ENCODE assay signal across 1 cellular context in the genomic region with DNA sequence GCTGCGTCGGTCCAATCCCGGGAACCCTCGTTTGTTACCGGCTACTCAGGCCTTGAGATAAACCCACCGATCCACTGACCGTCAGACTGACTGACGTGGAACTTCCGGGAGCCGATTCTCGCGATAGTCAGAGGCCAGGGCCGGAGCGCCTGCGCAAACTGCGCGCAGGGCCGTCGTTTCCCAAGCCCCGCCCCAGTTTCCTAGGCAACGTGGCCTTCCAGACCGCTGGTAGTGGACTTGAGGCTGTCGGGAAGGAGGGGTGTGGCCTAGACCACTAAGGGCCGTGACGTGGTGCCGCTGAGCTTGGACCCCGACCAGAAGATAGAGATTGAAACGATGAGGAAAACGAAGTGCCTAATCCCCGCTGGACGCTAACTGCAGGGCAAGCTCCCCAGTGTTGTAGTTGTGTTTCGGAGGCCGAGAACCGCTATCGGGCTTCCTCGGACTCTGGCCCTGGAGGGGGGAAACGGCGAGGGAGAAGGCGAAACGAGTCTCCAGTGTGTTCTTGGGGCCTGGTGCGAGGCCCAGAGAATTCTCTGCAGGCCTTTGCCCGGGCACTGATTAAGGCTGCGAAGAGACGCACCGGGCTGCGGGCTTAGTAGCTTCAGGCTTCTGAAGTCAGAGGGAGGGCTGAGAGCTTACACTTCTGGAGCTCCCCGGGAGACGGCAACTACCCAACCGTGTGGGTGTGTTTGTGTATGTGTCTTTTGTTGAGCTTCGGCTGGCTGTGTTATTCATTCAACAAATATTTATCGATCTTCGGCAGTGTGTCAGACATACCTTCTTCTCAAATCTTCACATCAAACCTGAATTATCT.
TF ChIP-seq lines count a peak whose summit lies in the region.

Gene COPB2 (minus strand): TSS at position 96 of the 817 bp plus-strand sequence. CDS start 97 bp downstream, outside the sequence.

TF ChIP-seq in K562, 482 proteins besides CTCF, POLR2A, EP300 and RAD21 (continued from another document and continues in another):
- no peak for TF ChIP-seq ZNF592 (IDR thresholded peaks at IDR 0.05)
- peak; percentile 50; the same call in 1 of the 2 replicates for TF ChIP-seq HCFC1 (IDR thresholded peaks at IDR 0.05; ENCODE audit: low read depth, low read length)
- TF ChIP-seq, protein P1, sequence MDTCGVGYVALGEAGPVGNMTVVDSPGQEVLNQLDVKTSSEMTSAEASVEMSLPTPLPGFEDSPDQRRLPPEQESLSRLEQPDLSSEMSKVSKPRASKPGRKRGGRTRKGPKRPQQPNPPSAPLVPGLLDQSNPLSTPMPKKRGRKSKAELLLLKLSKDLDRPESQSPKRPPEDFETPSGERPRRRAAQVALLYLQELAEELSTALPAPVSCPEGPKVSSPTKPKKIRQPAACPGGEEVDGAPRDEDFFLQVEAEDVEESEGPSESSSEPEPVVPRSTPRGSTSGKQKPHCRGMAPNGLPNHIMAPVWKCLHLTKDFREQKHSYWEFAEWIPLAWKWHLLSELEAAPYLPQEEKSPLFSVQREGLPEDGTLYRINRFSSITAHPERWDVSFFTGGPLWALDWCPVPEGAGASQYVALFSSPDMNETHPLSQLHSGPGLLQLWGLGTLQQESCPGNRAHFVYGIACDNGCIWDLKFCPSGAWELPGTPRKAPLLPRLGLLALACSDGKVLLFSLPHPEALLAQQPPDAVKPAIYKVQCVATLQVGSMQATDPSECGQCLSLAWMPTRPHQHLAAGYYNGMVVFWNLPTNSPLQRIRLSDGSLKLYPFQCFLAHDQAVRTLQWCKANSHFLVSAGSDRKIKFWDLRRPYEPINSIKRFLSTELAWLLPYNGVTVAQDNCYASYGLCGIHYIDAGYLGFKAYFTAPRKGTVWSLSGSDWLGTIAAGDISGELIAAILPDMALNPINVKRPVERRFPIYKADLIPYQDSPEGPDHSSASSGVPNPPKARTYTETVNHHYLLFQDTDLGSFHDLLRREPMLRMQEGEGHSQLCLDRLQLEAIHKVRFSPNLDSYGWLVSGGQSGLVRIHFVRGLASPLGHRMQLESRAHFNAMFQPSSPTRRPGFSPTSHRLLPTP (IDR thresholded peaks at IDR 0.05; ENCODE audit: borderline replicate concordance, extremely low read depth, insufficient read length): no peak
- no peak for TF ChIP-seq POLR3G (IDR thresholded peaks at IDR 0.05; ENCODE audit: extremely low read depth, insufficient read length, insufficient replicate concordance)
- peak; percentile 90 for TF ChIP-seq L3MBTL2 (IDR thresholded peaks at IDR 0.05)
- no peak for TF ChIP-seq PHF21A (IDR thresholded peaks at IDR 0.05; ENCODE audit: borderline replicate concordance, low read depth)
- TF ChIP-seq, protein P2, sequence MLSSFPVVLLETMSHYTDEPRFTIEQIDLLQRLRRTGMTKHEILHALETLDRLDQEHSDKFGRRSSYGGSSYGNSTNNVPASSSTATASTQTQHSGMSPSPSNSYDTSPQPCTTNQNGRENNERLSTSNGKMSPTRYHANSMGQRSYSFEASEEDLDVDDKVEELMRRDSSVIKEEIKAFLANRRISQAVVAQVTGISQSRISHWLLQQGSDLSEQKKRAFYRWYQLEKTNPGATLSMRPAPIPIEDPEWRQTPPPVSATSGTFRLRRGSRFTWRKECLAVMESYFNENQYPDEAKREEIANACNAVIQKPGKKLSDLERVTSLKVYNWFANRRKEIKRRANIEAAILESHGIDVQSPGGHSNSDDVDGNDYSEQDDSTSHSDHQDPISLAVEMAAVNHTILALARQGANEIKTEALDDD (IDR thresholded peaks at IDR 0.05): peak; percentile 65
- TF ChIP-seq SIN3B (IDR thresholded peaks at IDR 0.05; ENCODE audit: low read depth): no peak
- no peak for TF ChIP-seq THRA (IDR thresholded peaks at IDR 0.05)
- no peak for TF ChIP-seq MXD1 (CRISPR knock-in tag; IDR thresholded peaks at IDR 0.05; ENCODE audit: borderline replicate concordance, poor library complexity, severe bottlenecking)
- TF ChIP-seq TSC22D4 (tag; IDR thresholded peaks at IDR 0.05): no peak
- no peak for TF ChIP-seq SLC30A9 (CRISPR knock-in tag; IDR thresholded peaks at IDR 0.05)
- TF ChIP-seq, protein P3, sequence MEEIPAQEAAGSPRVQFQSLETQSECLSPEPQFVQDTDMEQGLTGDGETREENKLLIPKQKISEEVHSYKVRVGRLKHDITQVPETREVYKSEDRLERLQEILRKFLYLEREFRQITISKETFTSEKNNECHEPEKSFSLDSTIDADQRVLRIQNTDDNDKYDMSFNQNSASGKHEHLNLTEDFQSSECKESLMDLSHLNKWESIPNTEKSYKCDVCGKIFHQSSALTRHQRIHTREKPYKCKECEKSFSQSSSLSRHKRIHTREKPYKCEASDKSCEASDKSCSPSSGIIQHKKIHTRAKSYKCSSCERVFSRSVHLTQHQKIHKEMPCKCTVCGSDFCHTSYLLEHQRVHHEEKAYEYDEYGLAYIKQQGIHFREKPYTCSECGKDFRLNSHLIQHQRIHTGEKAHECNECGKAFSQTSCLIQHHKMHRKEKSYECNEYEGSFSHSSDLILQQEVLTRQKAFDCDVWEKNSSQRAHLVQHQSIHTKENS (CRISPR knock-in tag; IDR thresholded peaks at IDR 0.05): no peak
- TF ChIP-seq ZNF431 (CRISPR knock-in tag; IDR thresholded peaks at IDR 0.05): peak; percentile 36; the same call in 1 of the 2 replicates
- TF ChIP-seq ZNF407 (IDR thresholded peaks at IDR 0.05; ENCODE audit: low read depth): no peak
- TF ChIP-seq HMG20B (CRISPR knock-in tag; IDR thresholded peaks at IDR 0.05): no peak
- TF ChIP-seq PTRF (tag; IDR thresholded peaks at IDR 0.05): no peak
- no peak for TF ChIP-seq CBFA2T3 (IDR thresholded peaks at IDR 0.05)
- no peak for TF ChIP-seq PHB (CRISPR knock-in tag; IDR thresholded peaks at IDR 0.05)
- TF ChIP-seq ZNF408 (CRISPR knock-in tag; IDR thresholded peaks at IDR 0.05; ENCODE audit: low read depth): no peak
- TF ChIP-seq ZNF12 (CRISPR knock-in tag; IDR thresholded peaks at IDR 0.05): no peak
- TF ChIP-seq SRSF9 (IDR thresholded peaks at IDR 0.05; ENCODE audit: borderline replicate concordance, low read depth, low read length): no peak
- TF ChIP-seq, protein P4, sequence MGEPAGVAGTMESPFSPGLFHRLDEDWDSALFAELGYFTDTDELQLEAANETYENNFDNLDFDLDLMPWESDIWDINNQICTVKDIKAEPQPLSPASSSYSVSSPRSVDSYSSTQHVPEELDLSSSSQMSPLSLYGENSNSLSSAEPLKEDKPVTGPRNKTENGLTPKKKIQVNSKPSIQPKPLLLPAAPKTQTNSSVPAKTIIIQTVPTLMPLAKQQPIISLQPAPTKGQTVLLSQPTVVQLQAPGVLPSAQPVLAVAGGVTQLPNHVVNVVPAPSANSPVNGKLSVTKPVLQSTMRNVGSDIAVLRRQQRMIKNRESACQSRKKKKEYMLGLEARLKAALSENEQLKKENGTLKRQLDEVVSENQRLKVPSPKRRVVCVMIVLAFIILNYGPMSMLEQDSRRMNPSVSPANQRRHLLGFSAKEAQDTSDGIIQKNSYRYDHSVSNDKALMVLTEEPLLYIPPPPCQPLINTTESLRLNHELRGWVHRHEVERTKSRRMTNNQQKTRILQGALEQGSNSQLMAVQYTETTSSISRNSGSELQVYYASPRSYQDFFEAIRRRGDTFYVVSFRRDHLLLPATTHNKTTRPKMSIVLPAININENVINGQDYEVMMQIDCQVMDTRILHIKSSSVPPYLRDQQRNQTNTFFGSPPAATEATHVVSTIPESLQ (CRISPR knock-in tag; IDR thresholded peaks at IDR 0.05): no peak
- TF ChIP-seq ZNF766 (CRISPR knock-in tag; conservative IDR thresholded peaks at IDR 0.05): no peak
- no peak for TF ChIP-seq POLR3A (IDR thresholded peaks at IDR 0.05; ENCODE audit: borderline replicate concordance, extremely low read depth, insufficient read depth, insufficient read length)
- peak; percentile 76 for TF ChIP-seq TARDBP (IDR thresholded peaks at IDR 0.05)
- no peak for TF ChIP-seq KAT2B (IDR thresholded peaks at IDR 0.05; ENCODE audit: low read depth, low read length)
- TF ChIP-seq SREBF1 (IDR thresholded peaks at IDR 0.05; ENCODE audit: borderline replicate concordance, low read depth, low read length): no peak
- TF ChIP-seq NFE2L1 (tag; IDR thresholded peaks at IDR 0.05; ENCODE audit: borderline replicate concordance, low read depth): no peak
